ENCODE assay signal across 8 cellular contexts in the genomic region with DNA sequence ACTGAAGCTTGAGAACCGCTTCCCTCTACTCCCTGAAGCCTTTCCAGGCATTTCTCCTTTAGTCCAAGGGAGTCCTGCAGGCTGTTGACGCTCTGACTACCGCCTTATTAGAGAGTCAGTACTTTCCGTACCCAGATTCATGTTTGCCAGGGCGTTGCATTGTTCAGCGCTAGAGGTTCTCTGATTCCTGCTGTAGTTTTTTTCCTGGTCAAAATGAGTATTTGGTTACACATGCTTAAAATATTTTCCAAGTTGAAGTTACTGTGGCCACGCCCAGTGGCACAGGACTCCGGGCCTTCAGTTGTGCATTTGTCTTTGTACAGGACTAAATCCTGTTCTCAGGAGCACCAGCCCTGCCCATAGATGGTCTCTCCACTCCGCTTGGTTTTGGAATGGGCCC. TPM values are rescaled to one million over a fixed set of nuclear protein-coding genes. Genes with fewer than 3 reads are reported as not detected.
DNase-seq lines count a peak whose midpoint lies in the region; ATAC-seq and TF ChIP-seq lines count a peak whose summit lies in the region.

No MANE protein-coding gene starts in this region.

- POLR2A ChIA-PET in activated CD4-positive, alpha-beta T cell treated with anti-CD3 and anti-CD28 coated beads for 36 hours (lab: Charles Lee): no interaction called here

- no peak for TF ChIP-seq CTCF in fibroblast of mammary gland (conservative IDR thresholded peaks at IDR 0.05; ENCODE audit: control insufficient read depth, insufficient read depth, low read depth, low read length)

- intact Hi-C loops in activated CD4-positive, alpha-beta T cell treated with anti-CD3 and anti-CD28 coated beads for 36 hours (cut with DNase I, micrococcal nuclease): no loop called here

- H3K4me1 Mint-ChIP-seq in activated CD4-positive, alpha-beta T cell treated with anti-CD3 and anti-CD28 coated beads for 36 hours: peaks cover 10% of the 10 kb centered on the region
- H3K4me1 Mint-ChIP-seq in activated T-helper 17 cell treated with anti-CD3 and anti-CD28 coated beads, Interleukin-2, amount 50 U/mL, for 72 hours: peaks cover 5% of the 10 kb centered on the region

- CTCF ChIA-PET in activated CD4-positive, alpha-beta T cell treated with anti-CD3 and anti-CD28 coated beads for 36 hours (lab: Charles Lee): no interaction called here

- DNase-seq in GM03348 (ENCODE audit: low spot score) (peak; percentile 84), NCI-H748 treated with DMSO at 0.1 percent for 48 hours (lab: John Stamatoyannopoulos, UW) (peak; percentile 39), fibroblast of mammary gland (ENCODE audit: low read depth) (peak; percentile 74), renal cortical epithelial cell (ENCODE audit: low read depth) (peak; percentile 95)
- DNase-seq in activated CD4-positive, alpha-beta T cell treated with anti-CD3 and anti-CD28 coated beads for 36 hours: no peak

- H3K27me3 Mint-ChIP-seq in activated CD4-positive, alpha-beta T cell treated with anti-CD3 and anti-CD28 coated beads for 36 hours: no peaks in the 10 kb centered on the region
- H3K27me3 Mint-ChIP-seq in activated T-helper 17 cell treated with anti-CD3 and anti-CD28 coated beads, Interleukin-2, amount 50 U/mL, for 72 hours: no peaks in the 10 kb centered on the region

- no peaks in the 10 kb centered on the region for H3K36me3 Mint-ChIP-seq in activated CD4-positive, alpha-beta T cell treated with anti-CD3 and anti-CD28 coated beads for 36 hours (ENCODE audit: low read depth)
- H3K36me3 Mint-ChIP-seq in activated T-helper 17 cell treated with anti-CD3 and anti-CD28 coated beads, Interleukin-2, amount 50 U/mL, for 72 hours (ENCODE audit: low read depth): no peaks in the 10 kb centered on the region

- no peak overlapping the region for H3K27ac Mint-ChIP-seq in activated CD4-positive, alpha-beta T cell treated with anti-CD3 and anti-CD28 coated beads for 36 hours
- H3K27ac Mint-ChIP-seq in activated T-helper 17 cell treated with anti-CD3 and anti-CD28 coated beads, Interleukin-2, amount 50 U/mL, for 72 hours: no peak overlapping the region

- no peak for ATAC-seq in activated CD4-positive, alpha-beta T cell treated with anti-CD3 and anti-CD28 coated beads for 36 hours
- ATAC-seq in GM21390 (IDR thresholded peaks at IDR 0.05; ENCODE audit: unreplicated experiment): no peak
- no peak for ATAC-seq in GM19467 (IDR thresholded peaks at IDR 0.05; ENCODE audit: unreplicated experiment)
- ATAC-seq in activated T-helper 17 cell treated with anti-CD3 and anti-CD28 coated beads, Interleukin-2, amount 50 U/mL, for 72 hours (replicated peaks): no peak

- H3K4me3 ChIP-seq in fibroblast of mammary gland (ENCODE audit: control insufficient read depth, low read depth, low read length): peak overlapping the region; percentile 6

- H3K9me3 Mint-ChIP-seq in activated CD4-positive, alpha-beta T cell treated with anti-CD3 and anti-CD28 coated beads for 36 hours (ENCODE audit: low read depth): no peaks in the 10 kb centered on the region
- no peaks in the 10 kb centered on the region for H3K9me3 Mint-ChIP-seq in activated T-helper 17 cell treated with anti-CD3 and anti-CD28 coated beads, Interleukin-2, amount 50 U/mL, for 72 hours

- no peak overlapping the region for H3K4me3 Mint-ChIP-seq in activated CD4-positive, alpha-beta T cell treated with anti-CD3 and anti-CD28 coated beads for 36 hours
- no peak overlapping the region for H3K4me3 Mint-ChIP-seq in activated T-helper 17 cell treated with anti-CD3 and anti-CD28 coated beads, Interleukin-2, amount 50 U/mL, for 72 hours

RNA-seq across cellular contexts. Expression of a gene that starts 7.9 kb away (rescaled TPM):
- total RNA-seq in renal cortical epithelial cell: 11.6 and 19.4 TPM in 2 replicates
- 1 to 10 TPM; 4.2 TPM for total RNA-seq in activated CD4-positive, alpha-beta T cell treated with anti-CD3 and anti-CD28 coated beads for 36 hours
- total RNA-seq in activated T-helper 17 cell treated with anti-CD3 and anti-CD28 coated beads, Interleukin-2, amount 50 U/mL, for 72 hours: 1 to 10 TPM; 4.0 to 6.4 TPM
